ENCODE assay signal across 21 cellular contexts in the genomic region with DNA sequence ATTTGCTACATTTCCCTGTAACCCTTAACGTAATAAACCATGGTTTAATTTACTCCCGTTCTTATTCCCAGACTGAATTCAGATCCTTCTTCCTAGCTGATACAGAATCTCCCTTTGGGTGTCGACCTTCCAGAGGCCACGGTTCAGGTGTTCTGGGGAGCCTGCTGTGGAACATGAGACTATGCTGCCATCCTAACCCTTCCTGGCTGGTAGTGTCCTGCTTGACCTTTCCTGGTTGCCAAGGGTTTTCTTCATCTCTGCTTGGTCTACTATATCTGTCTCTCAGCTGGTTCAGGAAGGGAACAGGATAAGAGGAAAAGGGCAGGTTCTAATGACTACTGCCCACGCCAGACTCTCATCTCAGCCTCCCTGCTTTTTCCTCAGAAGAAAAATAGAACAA. TPM values are rescaled to one million over a fixed set of nuclear protein-coding genes. Genes with fewer than 3 reads are reported as not detected.
DNase-seq lines count a peak whose midpoint lies in the region; ATAC-seq, FAIRE-seq and TF ChIP-seq lines count a peak whose summit lies in the region.
"Had no signal": no experiment of that assay in that cellular context is flagged by ENCODE, and none has a peak within 500 bp of the region (broad histone marks: within the 10 kb centered on the region; RNA-seq: fewer than 3 reads in every experiment).

No MANE protein-coding gene starts in this region.

- H3K4me1 Mint-ChIP-seq in CD4-positive, alpha-beta memory T cell, result peaks cover 15 to 24% (median 18%) of the 10 kb centered on the region in 4 donors
- peaks cover 23% of the 10 kb centered on the region for H3K4me1 Mint-ChIP-seq in activated T-helper 17 cell treated with anti-CD3 and anti-CD28 coated beads, Interleukin-2, amount 50 U/mL, for 72 hours

- H3K9me1 ChIP-seq in endothelial cell of umbilical vein (replicated peaks; ENCODE audit: control insufficient read depth, extremely low read depth, insufficient read depth, low read length), result no peaks in the 10 kb centered on the region

- H3K36me3 Mint-ChIP-seq in CD4-positive, alpha-beta memory T cell, result peaks cover 91 to 93% of the 10 kb centered on the region in 2 donors
- no peaks in the 10 kb centered on the region for H3K36me3 Mint-ChIP-seq in activated T-helper 17 cell treated with anti-CD3 and anti-CD28 coated beads, Interleukin-2, amount 50 U/mL, for 72 hours (ENCODE audit: low read depth)

- H3K4me3 Mint-ChIP-seq in CD4-positive, alpha-beta memory T cell, result no peak overlapping the region
- no peak overlapping the region for H3K4me3 Mint-ChIP-seq in activated T-helper 17 cell treated with anti-CD3 and anti-CD28 coated beads, Interleukin-2, amount 50 U/mL, for 72 hours
- H3K4me3 Mint-ChIP-seq: neural progenitor cell had no signal

- ATAC-seq in activated T-helper 17 cell treated with anti-CD3 and anti-CD28 coated beads, Interleukin-2, amount 50 U/mL, for 72 hours (replicated peaks), result no peak
- ATAC-seq: left cardiac atrium, upper lobe of right lung had no signal

- H3K9me3 ChIP-seq in CD4-positive, alpha-beta memory T cell (ENCODE audit: control insufficient read depth in 1 of 2, low read length in 2 of 2), result no peaks in the 10 kb centered on the region
- H3K9me3 ChIP-seq in endothelial cell of umbilical vein (replicated peaks; ENCODE audit: control insufficient read depth, insufficient read depth, low read length) (no peaks in the 10 kb centered on the region), esophagus muscularis mucosa (no peaks in the 10 kb centered on the region)
- H3K9me3 ChIP-seq: upper lobe of right lung had no signal

- no peak for TF ChIP-seq EP300 in esophagus muscularis mucosa (IDR thresholded peaks at IDR 0.05)

- H4K20me1 ChIP-seq in endothelial cell of umbilical vein (replicated peaks; ENCODE audit: control insufficient read depth, extremely low read depth, insufficient read depth, low read length), result no peaks in the 10 kb centered on the region

- CTCF ChIA-PET in CD4-positive, alpha-beta memory T cell (lab: Charles Lee; ENCODE audit: partially characterized antibody), result interaction anchor here (1.3 to 2.0 kb wide), 3 partner anchors 10 to 126 kb away, joined by 3 to 8 read pairs (median 4); no protein-coding TSS in a partner anchor
- CTCF ChIA-PET in endothelial cell of umbilical vein (lab: Charles Lee), result interaction anchor here (1.4 kb wide), 1 partner anchor 9 kb away, joined by 3 read pairs; no protein-coding TSS in a partner anchor

- POLR2A ChIA-PET in CD4-positive, alpha-beta memory T cell (lab: Charles Lee; ENCODE audit: partially characterized antibody), result no interaction called here
- POLR2A ChIA-PET in endothelial cell of umbilical vein (lab: Charles Lee), result no interaction called here

- TF ChIP-seq CTCF in endothelial cell of umbilical vein (IDR thresholded peaks at IDR 0.05; ENCODE audit: extremely low read depth in 1 of 2, insufficient read depth in 1 of 2, low read depth in 1 of 2, low read length in 2 of 2) (no peak), esophagus muscularis mucosa (IDR thresholded peaks at IDR 0.05) (no peak)

- no peak for TF ChIP-seq POLR2A in endothelial cell of umbilical vein (IDR thresholded peaks at IDR 0.05; ENCODE audit: low read depth, low read length)
- TF ChIP-seq POLR2A in esophagus muscularis mucosa (IDR thresholded peaks at IDR 0.05; ENCODE audit: low read depth), result no peak

- H3K27ac ChIP-seq in ACC112 (ENCODE audit: low read depth, low read length), result peak overlapping the region; percentile 40; the same call in 1 of the 2 replicates
- H3K27ac ChIP-seq in CD4-positive, alpha-beta memory T cell (ENCODE audit: low read depth, low read length), result no peak overlapping the region
- H3K27ac ChIP-seq in endothelial cell of umbilical vein (ENCODE audit: insufficient read depth, low read depth, low read length), result peak overlapping the region; percentile 87
- no peak overlapping the region for H3K27ac ChIP-seq in esophagus muscularis mucosa (replicated peaks in 1 of 4)
- H3K27ac ChIP-seq: neural progenitor cell, upper lobe of right lung had no signal

- no peak overlapping the region for H3K4me3 ChIP-seq in ACC112 (ENCODE audit: low read depth, low read length)
- no peak overlapping the region for H3K4me3 ChIP-seq in CD4-positive, alpha-beta memory T cell (ENCODE audit: low read length in 2 of 2)
- H3K4me3 ChIP-seq in endothelial cell of umbilical vein (replicated peaks in 1 of 3; ENCODE audit: insufficient read depth in 1 of 3, low read depth in 1 of 3, low read length in 3 of 3), result no peak overlapping the region
- no peak overlapping the region for H3K4me3 ChIP-seq in esophagus muscularis mucosa
- H3K4me3 ChIP-seq: neural progenitor cell, upper lobe of right lung had no signal

- H3K4me2 ChIP-seq in endothelial cell of umbilical vein (ENCODE audit: insufficient read depth, low read length), result no peak overlapping the region
- H3K4me2 ChIP-seq: neural progenitor cell had no signal

- H3K36me3 ChIP-seq in ACC112 (ENCODE audit: insufficient read depth, low read length) (peaks cover 96% of the 10 kb centered on the region), endothelial cell of umbilical vein (ENCODE audit: control insufficient read depth in 2 of 2, extremely low read depth in 1 of 2, insufficient read depth in 2 of 2, low read length in 2 of 2) (peaks cover 14 to 34% of the 10 kb centered on the region in 2 experiments), esophagus muscularis mucosa (peaks cover 39 to 100% (median 79%) of the 10 kb centered on the region in 4 donors)
- peaks cover 97% of the 10 kb centered on the region for H3K36me3 ChIP-seq in CD4-positive, alpha-beta memory T cell (ENCODE audit: insufficient read depth, low read length)

- H3K4me1 ChIP-seq in ACC112 (ENCODE audit: control insufficient read depth, insufficient read depth, low read length, unreplicated experiment), result peaks cover 35% of the 10 kb centered on the region
- no peaks in the 10 kb centered on the region for H3K4me1 ChIP-seq in CD4-positive, alpha-beta memory T cell (ENCODE audit: insufficient read depth, low read length)
- H3K4me1 ChIP-seq in endothelial cell of umbilical vein (ENCODE audit: control insufficient read depth, extremely low read depth, insufficient read depth, low read length), result peaks cover 67% of the 10 kb centered on the region
- peaks cover 4 to 26% (median 13%) of the 10 kb centered on the region in 4 donors for H3K4me1 ChIP-seq in esophagus muscularis mucosa

- H3K9ac ChIP-seq in endothelial cell of umbilical vein (replicated peaks; ENCODE audit: extremely low read depth, insufficient read depth, low read length), result no peak overlapping the region
- H3K9ac ChIP-seq: neural progenitor cell had no signal

- no peak for DNase-seq in CD4-positive, alpha-beta memory T cell
- DNase-seq in endothelial cell of umbilical vein (ENCODE audit: low read depth, low spot score), result no peak
- DNase-seq in mucosa of gallbladder (ENCODE audit: low spot score), result no peak
- no peak for DNase-seq in NCI-H1417 treated with DMSO at 0.1 percent for 48 hours (lab: John Stamatoyannopoulos, UW)
- DNase-seq in GOT3 (lab: John Stamatoyannopoulos, UW), result no peak
- no peak for DNase-seq in esophagus muscularis mucosa (ENCODE audit: extremely low spot score)
- DNase-seq: activated CD8-positive, alpha-beta memory T cell treated with anti-CD3 and anti-CD28 coated beads for 24 hours; activated effector memory CD4-positive, alpha-beta T cell treated with Interleukin-2 at 50 U/mL for 16 hours; COR-L47; glutamatergic neuron; HCEC 1CT; left cardiac atrium; NCI-H2029; NCI-H345; SHP77 treated with DMSO at 0.1 percent for 48 hours; stimulated activated CD4-positive, alpha-beta T cell treated with anti-CD3 and anti-CD28 coated beads, Interleukin-4, amount 100 ng/mL, for 24 hours; upper lobe of right lung had no signal

- H3K79me2 ChIP-seq in ACC112 (ENCODE audit: control insufficient read depth, insufficient read depth, low read length, unreplicated experiment) (peaks cover 21% of the 10 kb centered on the region), endothelial cell of umbilical vein (ENCODE audit: control insufficient read depth, insufficient read depth, low read length) (no peaks in the 10 kb centered on the region)

- WGBS in esophagus muscularis mucosa, result 93% methylated on average over 5 of the region's 5 CpGs

- H3K27me3 ChIP-seq in ACC112 (ENCODE audit: insufficient read depth, low read length), result no peaks in the 10 kb centered on the region
- H3K27me3 ChIP-seq in CD4-positive, alpha-beta memory T cell (ENCODE audit: insufficient read depth, low read length), result no peaks in the 10 kb centered on the region
- no peaks in the 10 kb centered on the region for H3K27me3 ChIP-seq in endothelial cell of umbilical vein (ENCODE audit: control insufficient read depth in 2 of 2, insufficient read depth in 2 of 2, low read length in 2 of 2)
- H3K27me3 ChIP-seq in esophagus muscularis mucosa, result no peaks in the 10 kb centered on the region
- H3K27me3 ChIP-seq: neural progenitor cell, upper lobe of right lung had no signal

- no TSS peak for BruUV-seq in endothelial cell of umbilical vein (replicated peaks; lab: Mats Ljungman, UMichigan)

- H3K27ac Mint-ChIP-seq in CD4-positive, alpha-beta memory T cell, result peak overlapping the region in 6 of 7 donors; percentile 63 to 85 (median 70)
- peak overlapping the region; percentile 79 for H3K27ac Mint-ChIP-seq in activated T-helper 17 cell treated with anti-CD3 and anti-CD28 coated beads, Interleukin-2, amount 50 U/mL, for 72 hours
- H3K27ac Mint-ChIP-seq: neural progenitor cell had no signal

- H2AFZ ChIP-seq in ACC112 (ENCODE audit: low read length, unreplicated experiment) (no peak overlapping the region), endothelial cell of umbilical vein (ENCODE audit: low read depth, low read length) (no peak overlapping the region)
- H2AFZ ChIP-seq: neural progenitor cell had no signal

- dilution Hi-C loops in endothelial cell of umbilical vein (cut with MboI; ENCODE audit: extremely low pct_ligation_motif_present, low sequenced_read_pairs), result no loop called here

- H3K9me3 Mint-ChIP-seq in CD4-positive, alpha-beta memory T cell, result peaks cover 0 to 4% (median 0%) of the 10 kb centered on the region in 8 donors
- no peaks in the 10 kb centered on the region for H3K9me3 Mint-ChIP-seq in activated T-helper 17 cell treated with anti-CD3 and anti-CD28 coated beads, Interleukin-2, amount 50 U/mL, for 72 hours
- H3K9me3 Mint-ChIP-seq: neural progenitor cell had no signal

- H3K27me3 Mint-ChIP-seq in CD4-positive, alpha-beta memory T cell, result no peaks in the 10 kb centered on the region
- H3K27me3 Mint-ChIP-seq in activated T-helper 17 cell treated with anti-CD3 and anti-CD28 coated beads, Interleukin-2, amount 50 U/mL, for 72 hours, result no peaks in the 10 kb centered on the region

- no peak for FAIRE-seq in endothelial cell of umbilical vein (lab: Jason Lieb, UNC)
- FAIRE-seq: HTR-8/SVneo had no signal

- intact Hi-C loops in CD4-positive, alpha-beta memory T cell (cut with micrococcal nuclease), result no loop called here
- intact Hi-C loops in endothelial cell of umbilical vein (cut with micrococcal nuclease), result no loop called here
- intact Hi-C loops in esophagus muscularis mucosa (cut with DNase I), result no loop called here

RNA-seq across cellular contexts. Expression of a gene that starts 36.5 kb away (rescaled TPM):
- total RNA-seq in CD4-positive, alpha-beta memory T cell, result 100 to 1,000 TPM; 130 TPM
- 100 to 1,000 TPM; 221 to 230 TPM for polyA plus RNA-seq in CD4-positive, alpha-beta memory T cell
- 100 to 1,000 TPM; 163 to 363 TPM for total RNA-seq in activated T-helper 17 cell treated with anti-CD3 and anti-CD28 coated beads, Interleukin-2, amount 50 U/mL, for 72 hours
- total RNA-seq in endothelial cell of umbilical vein, result 59.2 and 67.6 TPM in 2 replicates
- polyA plus RNA-seq in endothelial cell of umbilical vein, result 56.1 and 64.2 TPM in 2 replicates
- 56.9 and 57.6 TPM in 2 replicates for polyA plus RNA-seq in endothelial cell of umbilical vein (2011; cell fraction: cytosol; rRNA removed)
- polyA plus RNA-seq in endothelial cell of umbilical vein (2011; cell fraction: nucleus; rRNA removed), result 108 and 111 TPM in 2 replicates
- polyA plus RNA-seq in endothelial cell of umbilical vein (2012), result 78.7 and 102 TPM in 2 replicates
- 132 and 160 TPM in 2 replicates for polyA minus RNA-seq in endothelial cell of umbilical vein
- 25.5 TPM for polyA minus RNA-seq in endothelial cell of umbilical vein (2011; cell fraction: cytosol; rRNA and poly(A)+ RNA removed)
- 147 and 163 TPM in 2 replicates for polyA minus RNA-seq in endothelial cell of umbilical vein (2011; cell fraction: nucleus; rRNA and poly(A)+ RNA removed)
- total RNA-seq in mucosa of gallbladder, result 68.6 TPM
- 10 to 100 TPM; 44.2 to 57.3 (median 48.6) TPM for total RNA-seq in esophagus muscularis mucosa

Comparison
In these comparisons a context has a peak if more than half of its experiments do, and no peak if none do; other contexts are left out.
1. H3K27ac ChIP-seq: peak in ACC112 (single experiment) and endothelial cell of umbilical vein (single experiment); none in CD4-positive, alpha-beta memory T cell (single experiment) and esophagus muscularis mucosa (0 of 4).